2 cellular contexts compared by ENCODE assay signal in genomic region chr16:29963021-29963743, GRCh38.
TF ChIP-seq lines count a peak whose summit lies in the region.

No MANE protein-coding gene starts in this region.

TF ChIP-seq in GM12878, 131 proteins besides CTCF, POLR2A, EP300 and RAD21:
- TF ChIP-seq ESRRA (IDR thresholded peaks at IDR 0.05; ENCODE audit: low read length) (no peak), ZSCAN29 (IDR thresholded peaks at IDR 0.05) (no peak), MYC (IDR thresholded peaks at IDR 0.05; ENCODE audit: insufficient read depth, insufficient read length, insufficient replicate concordance, low read length, severe bottlenecking) (no peak), E2F4 (IDR thresholded peaks at IDR 0.05; ENCODE audit: low read depth, low read length) (no peak), CEBPB (IDR thresholded peaks at IDR 0.05; ENCODE audit: borderline replicate concordance in 1 of 2, low read depth in 2 of 2, low read length in 2 of 2) (no peak), DPF2 (IDR thresholded peaks at IDR 0.05) (no peak), ATF7 (IDR thresholded peaks at IDR 0.05; ENCODE audit: low read depth) (no peak)
- TF ChIP-seq, protein P1, sequence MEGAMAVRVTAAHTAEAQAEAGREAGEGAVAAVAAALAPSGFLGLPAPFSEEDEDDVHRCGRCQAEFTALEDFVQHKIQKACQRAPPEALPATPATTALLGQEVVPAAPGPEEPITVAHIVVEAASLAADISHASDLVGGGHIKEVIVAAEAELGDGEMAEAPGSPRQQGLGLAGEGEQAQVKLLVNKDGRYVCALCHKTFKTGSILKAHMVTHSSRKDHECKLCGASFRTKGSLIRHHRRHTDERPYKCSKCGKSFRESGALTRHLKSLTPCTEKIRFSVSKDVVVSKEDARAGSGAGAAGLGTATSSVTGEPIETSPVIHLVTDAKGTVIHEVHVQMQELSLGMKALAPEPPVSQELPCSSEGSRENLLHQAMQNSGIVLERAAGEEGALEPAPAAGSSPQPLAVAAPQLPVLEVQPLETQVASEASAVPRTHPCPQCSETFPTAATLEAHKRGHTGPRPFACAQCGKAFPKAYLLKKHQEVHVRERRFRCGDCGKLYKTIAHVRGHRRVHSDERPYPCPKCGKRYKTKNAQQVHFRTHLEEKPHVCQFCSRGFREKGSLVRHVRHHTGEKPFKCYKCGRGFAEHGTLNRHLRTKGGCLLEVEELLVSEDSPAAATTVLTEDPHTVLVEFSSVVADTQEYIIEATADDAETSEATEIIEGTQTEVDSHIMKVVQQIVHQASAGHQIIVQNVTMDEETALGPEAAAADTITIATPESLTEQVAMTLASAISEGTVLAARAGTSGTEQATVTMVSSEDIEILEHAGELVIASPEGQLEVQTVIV (IDR thresholded peaks at IDR 0.05; ENCODE audit: borderline replicate concordance, partially characterized antibody) = no peak
- TF ChIP-seq, protein P2, sequence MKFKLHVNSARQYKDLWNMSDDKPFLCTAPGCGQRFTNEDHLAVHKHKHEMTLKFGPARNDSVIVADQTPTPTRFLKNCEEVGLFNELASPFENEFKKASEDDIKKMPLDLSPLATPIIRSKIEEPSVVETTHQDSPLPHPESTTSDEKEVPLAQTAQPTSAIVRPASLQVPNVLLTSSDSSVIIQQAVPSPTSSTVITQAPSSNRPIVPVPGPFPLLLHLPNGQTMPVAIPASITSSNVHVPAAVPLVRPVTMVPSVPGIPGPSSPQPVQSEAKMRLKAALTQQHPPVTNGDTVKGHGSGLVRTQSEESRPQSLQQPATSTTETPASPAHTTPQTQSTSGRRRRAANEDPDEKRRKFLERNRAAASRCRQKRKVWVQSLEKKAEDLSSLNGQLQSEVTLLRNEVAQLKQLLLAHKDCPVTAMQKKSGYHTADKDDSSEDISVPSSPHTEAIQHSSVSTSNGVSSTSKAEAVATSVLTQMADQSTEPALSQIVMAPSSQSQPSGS (IDR thresholded peaks at IDR 0.05; ENCODE audit: low read length) = no peak
TF ChIP-seq in GM12878: peak in this region for 0.

TF ChIP-seq in GM12891, 5 proteins besides CTCF, POLR2A, EP300 and RAD21:
- TF ChIP-seq SPI1 (IDR thresholded peaks at IDR 0.05; ENCODE audit: low read depth, low read length) = no peak
- TF ChIP-seq POU2F2 (IDR thresholded peaks at IDR 0.05; ENCODE audit: low read depth, low read length) = no peak
- no peak for TF ChIP-seq PAX5 (IDR thresholded peaks at IDR 0.05; ENCODE audit: insufficient read depth, low read length, severe bottlenecking)
- TF ChIP-seq POLR2AphosphoS5 (IDR thresholded peaks at IDR 0.05; ENCODE audit: low read depth, low read length) = no peak
- TF ChIP-seq TAF1 (IDR thresholded peaks at IDR 0.05; ENCODE audit: low read depth, low read length) = no peak
